8 cellular contexts compared by ENCODE assay signal in the genomic region with DNA sequence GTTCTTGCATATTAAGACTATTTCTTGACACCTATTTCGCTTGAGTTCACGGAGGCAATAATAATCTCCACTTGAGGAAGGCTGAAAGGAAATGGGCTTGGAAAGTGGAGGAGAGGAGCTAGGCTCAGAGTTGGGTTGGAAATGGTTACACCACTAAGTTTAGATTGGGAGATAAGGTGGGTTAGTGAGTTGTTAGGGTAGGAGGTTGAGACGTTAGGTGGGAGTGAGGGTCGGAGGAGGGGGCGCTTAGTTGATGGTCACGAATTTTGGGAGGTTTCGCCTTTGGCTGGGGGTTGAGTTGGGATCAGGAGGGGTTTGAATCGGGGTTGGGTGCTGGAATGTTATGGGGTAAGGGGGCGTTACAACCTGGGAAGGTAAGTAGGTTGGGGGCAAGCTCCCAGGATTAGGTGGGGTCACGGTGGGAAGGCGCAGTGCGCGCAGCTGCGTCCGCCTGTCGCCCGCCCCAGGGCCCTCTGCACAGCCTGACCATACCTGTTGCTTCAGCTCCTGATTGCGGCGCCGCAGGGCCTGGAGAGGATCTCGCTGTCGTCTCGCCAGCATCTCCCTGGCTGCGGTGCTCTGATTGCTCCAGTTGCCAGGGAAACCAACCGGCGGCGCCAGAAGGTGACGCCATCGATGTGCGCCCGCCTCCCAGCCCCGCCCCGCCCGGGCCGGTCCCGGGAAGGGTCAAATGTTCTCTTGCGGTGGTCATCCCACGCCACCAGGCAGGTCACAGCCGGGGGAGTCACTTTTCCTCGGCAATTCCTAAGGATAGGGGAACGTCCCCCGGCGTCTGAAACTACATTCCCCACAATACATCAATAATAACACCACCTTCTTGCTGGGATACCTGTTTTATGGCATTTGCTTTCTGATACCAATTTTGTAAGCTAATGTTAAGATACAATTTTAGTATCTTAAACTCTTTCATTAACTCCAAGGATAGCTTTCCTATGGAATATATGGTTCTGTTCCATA.
DNase-seq lines count a peak whose midpoint lies in the region; ATAC-seq lines count a peak whose summit lies in the region.

A gene (minus strand): TSS at position 606 of the 978 bp plus-strand sequence. CDS start 45 bp downstream, at position 561.

- DNase-seq in AML-193 (lab: John Stamatoyannopoulos, UW) (peak; percentile 56 to 58), NCI-H345 (lab: John Stamatoyannopoulos, UW) (peak; percentile 88), cerebellar nuclear complex (lab: John Stamatoyannopoulos, UW) (peak; percentile 27 to 69), kidney glomerular epithelial cell (lab: John Stamatoyannopoulos, UW) (peak; percentile 68)
- peak; percentile 74 for DNase-seq in activated CD4-positive, alpha-beta T cell treated with anti-CD3 and anti-CD28 coated beads for 1 hour
- peak; percentile 62 to 73 for DNase-seq in stimulated activated CD4-positive, alpha-beta T cell treated with anti-CD3 and anti-CD28 coated beads, Interleukin-15, amount 100 ng/mL, for 48 hours (ENCODE audit: low read depth in 2 of 2)

- ATAC-seq in GM19035 (IDR thresholded peaks at IDR 0.05; ENCODE audit: unreplicated experiment) = peak; percentile 98
- peak; percentile 95 for ATAC-seq in HG03196 (IDR thresholded peaks at IDR 0.05; ENCODE audit: unreplicated experiment)

Comparison
In these comparisons a context has a peak if more than half of its experiments do, and no peak if none do; other contexts are left out.
1. Peak in every context shown above with its lines: DNase-seq and ATAC-seq.